In the genomic region with DNA sequence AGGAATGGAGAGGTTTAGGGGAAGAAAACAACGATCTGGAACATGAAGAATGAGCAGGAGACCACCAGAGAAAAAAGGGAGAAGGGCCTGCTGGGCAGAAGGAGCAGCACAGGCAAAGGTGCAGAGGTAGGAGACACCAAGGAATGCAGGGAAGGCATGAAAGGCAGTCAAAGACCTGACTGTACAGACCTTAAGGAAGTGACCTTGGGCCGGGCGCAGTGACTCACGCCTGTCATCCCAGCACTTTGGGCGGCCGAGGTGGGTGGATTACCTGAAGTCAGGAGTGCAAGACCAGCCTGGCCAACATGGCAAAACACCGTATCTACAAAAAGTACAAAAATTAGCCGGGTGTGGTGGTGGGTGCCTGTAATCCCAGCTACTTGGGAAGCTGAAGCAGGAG, we compare ENCODE assay signal across 25 cellular contexts.
"Had no signal": no experiment of that assay in that cellular context is flagged by ENCODE, and none has a peak within 500 bp of the region (broad histone marks: within the 10 kb centered on the region; RNA-seq: fewer than 3 reads in every experiment).

No MANE protein-coding gene starts in this region.

- H3K4me3 ChIP-seq: colonic mucosa, gastroesophageal sphincter, heart left ventricle, hepatocyte, left lung, lower lobe of right lung, mucosa of descending colon had no signal

- DNase-seq: colonic mucosa; cortex of kidney; effector CD8-positive, alpha-beta T cell; effector memory CD8-positive, alpha-beta T cell; endodermal cell; erythroblast; foreskin keratinocyte; heart left ventricle; hypothalamus; immature natural killer cell; islet precursor cell; kidney; kidney glomerular epithelial cell; left colon; left lung; left ventricle myocardium superior; lower lobe of right lung; mesenchymal stem cell; mucosa of descending colon had no signal

- H3K27me3 ChIP-seq: colonic mucosa, foreskin keratinocyte, hepatocyte, left lung had no signal

- H3K36me3 ChIP-seq: colonic mucosa, gastroesophageal sphincter, heart left ventricle, left lung, lower lobe of right lung had no signal

- H3K4me1 ChIP-seq: colonic mucosa, foreskin keratinocyte, gastroesophageal sphincter, heart left ventricle, left lung, lower lobe of right lung had no signal

- ATAC-seq: effector memory CD8-positive, alpha-beta T cell; esophagus mucosa; foreskin keratinocyte; gastroesophageal sphincter; heart left ventricle; left colon; left lung; left ventricle myocardium superior; lower lobe of right lung; mucosa of descending colon had no signal

- H3K27ac ChIP-seq: colonic mucosa, epithelial cell of prostate, foreskin keratinocyte, gastroesophageal sphincter, heart left ventricle, hepatocyte, left lung, lower lobe of right lung had no signal

- H3K4me1 Mint-ChIP-seq: immature natural killer cell had no signal

- H3K27me3 Mint-ChIP-seq: dendritic cell treated with granulocyte-macrophage colony-stimulating factor and Interleukin-4, amounts not matched to agents 40 ng/mL and 50 ng/mL, for 4 days had no signal

- H3K36me3 Mint-ChIP-seq: immature natural killer cell, mesothelial cell of epicardium had no signal

- H3K9me3 Mint-ChIP-seq: dendritic cell treated with granulocyte-macrophage colony-stimulating factor and Interleukin-4, amounts not matched to agents 40 ng/mL and 50 ng/mL, for 4 days; endodermal cell; immature natural killer cell; mesothelial cell of epicardium had no signal

- H3K4me3 Mint-ChIP-seq: dendritic cell treated with granulocyte-macrophage colony-stimulating factor and Interleukin-4, amounts not matched to agents 40 ng/mL and 50 ng/mL, for 4 days; effector memory CD8-positive, alpha-beta T cell; endodermal cell; immature natural killer cell; mesothelial cell of epicardium had no signal

- H3K9me3 ChIP-seq: colonic mucosa, gastroesophageal sphincter, heart left ventricle, left lung, lower lobe of right lung had no signal

- H3K27ac Mint-ChIP-seq: dendritic cell treated with granulocyte-macrophage colony-stimulating factor and Interleukin-4, amounts not matched to agents 40 ng/mL and 50 ng/mL, for 4 days; effector memory CD8-positive, alpha-beta T cell; endodermal cell; immature natural killer cell; mesothelial cell of epicardium had no signal
